In genomic region chr12:109696485-109697269, GRCh38 we compare ENCODE assay signal across 1 cellular context.
TF ChIP-seq lines count a peak whose summit lies in the region.

No MANE protein-coding gene starts in this region.

TF ChIP-seq in K562, 482 proteins besides CTCF, POLR2A, EP300 and RAD21 (continued from another document and continues in another):
- no peak for TF ChIP-seq ZBTB33 (CRISPR knock-in tag; IDR thresholded peaks at IDR 0.05)
- no peak for TF ChIP-seq BRF1 (IDR thresholded peaks at IDR 0.05; ENCODE audit: borderline replicate concordance, extremely low read depth, insufficient read length)
- peak; percentile 58 for TF ChIP-seq ARID1B (IDR thresholded peaks at IDR 0.05)
- no peak for TF ChIP-seq DDX20 (tag; IDR thresholded peaks at IDR 0.05; ENCODE audit: low read depth)
- no peak for TF ChIP-seq PCBP1 (IDR thresholded peaks at IDR 0.05; ENCODE audit: low read depth, low read length, poor library complexity, severe bottlenecking)
- no peak for TF ChIP-seq TSC22D4 (tag; IDR thresholded peaks at IDR 0.05)
- TF ChIP-seq E2F8 (IDR thresholded peaks at IDR 0.05; ENCODE audit: low read depth, partially characterized antibody): no peak
- no peak for TF ChIP-seq ZNF589 (CRISPR knock-in tag; IDR thresholded peaks at IDR 0.05; ENCODE audit: low read depth)
- no peak for TF ChIP-seq CBX5 (IDR thresholded peaks at IDR 0.05; ENCODE audit: borderline replicate concordance, low read depth)
- no peak for TF ChIP-seq NEUROD1 (IDR thresholded peaks at IDR 0.05; ENCODE audit: borderline replicate concordance, low read depth, low read length, partially characterized antibody)
- no peak for TF ChIP-seq ETS2 (tag; IDR thresholded peaks at IDR 0.05; ENCODE audit: borderline replicate concordance, poor library complexity, severe bottlenecking)
- TF ChIP-seq ZNF134 (CRISPR knock-in tag; conservative IDR thresholded peaks at IDR 0.05): no peak
- TF ChIP-seq KDM1A (IDR thresholded peaks at IDR 0.05): peak; percentile 78 to 79
- TF ChIP-seq MTA2 (IDR thresholded peaks at IDR 0.05; ENCODE audit: low read depth): no peak
- no peak for TF ChIP-seq HINFP (tag; conservative IDR thresholded peaks at IDR 0.05; ENCODE audit: low read depth)
- no peak for TF ChIP-seq MAFK (IDR thresholded peaks at IDR 0.05; ENCODE audit: low read length)
- no peak for TF ChIP-seq POLR2AphosphoS5 (IDR thresholded peaks at IDR 0.05; ENCODE audit: control insufficient read depth, insufficient read depth, low read depth, low read length)
- no peak for TF ChIP-seq ZKSCAN8 (CRISPR knock-in tag; IDR thresholded peaks at IDR 0.05)
- TF ChIP-seq ZNF512 (tag; IDR thresholded peaks at IDR 0.05): no peak
- no peak for TF ChIP-seq ESRRB (CRISPR knock-in tag; IDR thresholded peaks at IDR 0.05; ENCODE audit: borderline replicate concordance)
- no peak for TF ChIP-seq ZNF785 (CRISPR knock-in tag; IDR thresholded peaks at IDR 0.05)
- TF ChIP-seq HES1 (IDR thresholded peaks at IDR 0.05; ENCODE audit: low read depth): no peak
- TF ChIP-seq ZNF518B (CRISPR knock-in tag; IDR thresholded peaks at IDR 0.05): no peak
- TF ChIP-seq HBP1 (CRISPR knock-in tag; IDR thresholded peaks at IDR 0.05): no peak
- TF ChIP-seq ZNF583 (CRISPR knock-in tag; IDR thresholded peaks at IDR 0.05): no peak
- no peak for TF ChIP-seq ZFP91 (CRISPR knock-in tag; IDR thresholded peaks at IDR 0.05)
- no peak for TF ChIP-seq CREB1 (IDR thresholded peaks at IDR 0.05)
- no peak for TF ChIP-seq CREB1 (CRISPR knock-in tag; IDR thresholded peaks at IDR 0.05)
- TF ChIP-seq ZNF143 (CRISPR knock-in tag; IDR thresholded peaks at IDR 0.05): no peak
- no peak for TF ChIP-seq SUPT5H (IDR thresholded peaks at IDR 0.05)
- TF ChIP-seq MEF2A (IDR thresholded peaks at IDR 0.05; ENCODE audit: control insufficient read depth, low read depth, low read length): no peak
